In the genomic region with DNA sequence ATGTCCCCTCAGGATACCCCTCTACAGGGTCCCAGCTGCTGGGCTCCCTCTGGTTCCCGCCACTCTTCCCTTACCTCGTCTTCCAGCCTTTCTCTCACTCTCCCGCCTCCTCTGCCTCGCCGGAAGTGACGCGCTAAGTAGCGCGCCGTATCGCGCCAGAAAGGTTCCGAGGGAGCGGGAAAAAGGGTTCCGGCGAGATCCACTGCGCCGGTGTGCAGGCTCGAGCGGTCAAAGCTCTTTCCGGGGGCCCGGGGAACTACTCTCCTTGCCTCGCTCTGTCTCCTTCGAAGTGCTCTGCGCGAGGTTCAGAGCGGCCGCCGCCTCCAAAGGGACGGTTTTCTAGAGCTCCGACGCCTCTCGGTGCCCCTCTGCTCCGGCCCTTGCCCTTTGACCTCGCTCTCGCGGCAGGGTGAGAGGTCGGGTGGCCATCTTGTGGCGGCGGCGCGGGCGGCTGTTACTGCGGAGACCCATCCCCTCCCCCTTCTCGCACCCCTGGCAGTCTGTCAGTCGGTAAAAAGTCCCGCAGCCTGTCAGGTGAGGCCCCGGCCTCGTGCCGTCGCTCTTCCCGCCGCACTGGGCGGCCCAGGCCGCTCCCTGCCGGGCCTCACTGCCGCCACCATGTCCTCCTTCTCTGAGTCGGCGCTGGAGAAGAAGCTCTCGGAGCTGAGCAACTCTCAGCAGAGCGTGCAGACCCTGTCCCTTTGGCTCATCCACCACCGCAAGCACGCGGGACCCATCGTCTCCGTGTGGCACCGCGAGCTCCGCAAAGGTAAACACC, we compare ENCODE assay signal across 8 cellular contexts. TPM values are rescaled to one million over a fixed set of nuclear protein-coding genes. Genes with fewer than 3 reads are reported as not detected.
DNase-seq lines count a peak whose midpoint lies in the region; ATAC-seq and TF ChIP-seq lines count a peak whose summit lies in the region.

A gene with protein sequence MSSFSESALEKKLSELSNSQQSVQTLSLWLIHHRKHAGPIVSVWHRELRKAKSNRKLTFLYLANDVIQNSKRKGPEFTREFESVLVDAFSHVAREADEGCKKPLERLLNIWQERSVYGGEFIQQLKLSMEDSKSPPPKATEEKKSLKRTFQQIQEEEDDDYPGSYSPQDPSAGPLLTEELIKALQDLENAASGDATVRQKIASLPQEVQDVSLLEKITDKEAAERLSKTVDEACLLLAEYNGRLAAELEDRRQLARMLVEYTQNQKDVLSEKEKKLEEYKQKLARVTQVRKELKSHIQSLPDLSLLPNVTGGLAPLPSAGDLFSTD (plus strand): TSS at position 417 of the 778 bp plus-strand sequence. CDS start 202 bp downstream, at position 619.
A gene (minus strand): TSS at position 127 of the 778 bp plus-strand sequence. CDS start 19,640 bp downstream, outside the sequence.

- H3K4me2 ChIP-seq in skeletal muscle satellite cell (ENCODE audit: low read length): peak within 1 kb of the TSS; percentile 81

- peak; percentile 97 for DNase-seq in A673 (ENCODE audit: low spot score)
- peak; percentile 95 for DNase-seq in NCI-H2196 (lab: John Stamatoyannopoulos, UW; ENCODE audit: unreplicated experiment)
- peak; percentile 90 for DNase-seq in WERI-Rb-1
- DNase-seq in breast epithelium (ENCODE audit: low spot score in 2 of 2): peak; percentile 89 to 90

- H3K27me3 ChIP-seq in A673 (replicated peaks; ENCODE audit: insufficient read depth, low read depth, low read length, poor library complexity) (no peaks in the 10 kb centered on the region), WERI-Rb-1 (ENCODE audit: insufficient read depth, low read depth, severe bottlenecking) (no peaks in the 10 kb centered on the region), breast epithelium (no peaks in the 10 kb centered on the region), iPS-18a (ENCODE audit: control insufficient read depth, insufficient read depth, low read length) (no peaks in the 10 kb centered on the region), skeletal muscle satellite cell (ENCODE audit: control insufficient read depth, insufficient read depth, low read length) (no peaks in the 10 kb centered on the region)

- TF ChIP-seq POLR2A in breast epithelium (IDR thresholded peaks at IDR 0.05): peak; percentile 41

- BruUV-seq in A673 (replicated peaks; lab: Mats Ljungman, UMichigan): no TSS peak

- POLR2A ChIA-PET in A673 (lab: Charles Lee; ENCODE audit: low non-redundant PET): interaction anchor here (0.5 kb wide), 1 partner anchor 15 kb away, joined by 6 read pairs; no protein-coding TSS in a partner anchor

- H3K27ac ChIP-seq in A673 (ENCODE audit: low read depth, low read length, poor library complexity, severe bottlenecking) (peak within 1 kb of the TSS; percentile 97), WERI-Rb-1 (peak within 1 kb of the TSS; percentile 99), breast epithelium (peak within 1 kb of the TSS; percentile 95 to 97), iPS-18a (ENCODE audit: low read length) (peak within 1 kb of the TSS; percentile 92)

- CTCF ChIA-PET in A673 (lab: Charles Lee): interaction anchor here (1.4 kb wide), 1 partner anchor 24 kb away, joined by 5 read pairs; no protein-coding TSS in a partner anchor

- H3K4me3 ChIP-seq in A673 (ENCODE audit: low read depth, low read length, poor library complexity, severe bottlenecking) (peak within 1 kb of the TSS; percentile 93), WERI-Rb-1 (ENCODE audit: low read depth, low read length) (peak within 1 kb of the TSS; percentile 100), breast epithelium (peak within 1 kb of the TSS; percentile 91 to 96 (median 91)), iPS-18a (ENCODE audit: low read length) (peak within 1 kb of the TSS; percentile 85), skeletal muscle satellite cell (ENCODE audit: low read length) (peak within 1 kb of the TSS; percentile 95)

- H3K9me3 ChIP-seq in A673 (ENCODE audit: low read depth, low read length, poor library complexity, severe bottlenecking): no peaks in the 10 kb centered on the region
- H3K9me3 ChIP-seq in WERI-Rb-1 (ENCODE audit: severe bottlenecking): no peaks in the 10 kb centered on the region
- no peaks in the 10 kb centered on the region for H3K9me3 ChIP-seq in breast epithelium
- H3K9me3 ChIP-seq in iPS-18a (ENCODE audit: control insufficient read depth, low read depth, low read length): no peaks in the 10 kb centered on the region
- H3K9me3 ChIP-seq in skeletal muscle satellite cell (replicated peaks; ENCODE audit: low read length): no peaks in the 10 kb centered on the region

- intact Hi-C loops in A673 (cut with micrococcal nuclease; ENCODE audit: unreplicated experiment) (no loop called here), breast epithelium (cut with DNase I; ENCODE audit: low total_unique reads) (no loop called here)

- ATAC-seq in GM18861 (IDR thresholded peaks at IDR 0.05; ENCODE audit: unreplicated experiment) (peak; percentile 70), HG03103 (IDR thresholded peaks at IDR 0.05; ENCODE audit: low read depth, unreplicated experiment) (peak; percentile 84)

- H3K36me3 ChIP-seq in A673 (ENCODE audit: insufficient read depth, low read length, poor library complexity, severe bottlenecking): peaks cover 4% of the 10 kb centered on the region
- H3K36me3 ChIP-seq in WERI-Rb-1: peaks cover 49% of the 10 kb centered on the region
- no peaks in the 10 kb centered on the region for H3K36me3 ChIP-seq in breast epithelium
- H3K36me3 ChIP-seq in iPS-18a (ENCODE audit: control insufficient read depth, low read depth, low read length): peaks cover 14% of the 10 kb centered on the region
- peaks cover 15% of the 10 kb centered on the region for H3K36me3 ChIP-seq in skeletal muscle satellite cell (ENCODE audit: insufficient read depth, low read length)

- TF ChIP-seq CTCF in A673 (conservative IDR thresholded peaks at IDR 0.05; ENCODE audit: low read depth, low read length): no peak
- TF ChIP-seq CTCF in WERI-Rb-1 (IDR thresholded peaks at IDR 0.05; ENCODE audit: low read depth, low read length): no peak
- TF ChIP-seq CTCF in breast epithelium (IDR thresholded peaks at IDR 0.05): peak in 1 of 3 donors; percentile 8

- H3K4me1 ChIP-seq in A673 (ENCODE audit: insufficient read depth, low read length, poor library complexity, severe bottlenecking): peaks cover 14% of the 10 kb centered on the region
- H3K4me1 ChIP-seq in breast epithelium: peaks cover 0 to 28% of the 10 kb centered on the region in 2 donors
- H3K4me1 ChIP-seq in iPS-18a (ENCODE audit: control insufficient read depth, low read depth, low read length): peaks cover 16% of the 10 kb centered on the region
- peaks cover 20% of the 10 kb centered on the region for H3K4me1 ChIP-seq in skeletal muscle satellite cell (ENCODE audit: control insufficient read depth, insufficient read depth, low read length)

- H3K9ac ChIP-seq in iPS-18a (ENCODE audit: low read length) (peak within 1 kb of the TSS; percentile 93), skeletal muscle satellite cell (ENCODE audit: low read depth, low read length) (peak within 1 kb of the TSS; percentile 97)

RNA-seq across cellular contexts. Expression of the first gene that starts in this region (rescaled TPM):
- total RNA-seq in A673 (2021) (36.1 and 38.7 TPM in 2 replicates), breast epithelium (10 to 100 TPM; 21.4 to 33.8 (median 31.3) TPM)
- 15.7 and 16.4 TPM in 2 replicates for total RNA-seq in skeletal muscle satellite cell (2012; rRNA removed)

RNA-seq across cellular contexts. Expression of the second gene that starts in this region (rescaled TPM):
- total RNA-seq in A673 (2021) (37.3 and 40.3 TPM in 2 replicates), breast epithelium (10 to 100 TPM; 10.2 to 20.2 (median 16.7) TPM)
- total RNA-seq in skeletal muscle satellite cell (2012; rRNA removed): 17.3 and 22.3 TPM in 2 replicates

Comparison
In these comparisons a context has a peak if more than half of its experiments do, and no peak if none do; other contexts are left out.
1. Peak in every context shown above with its lines: DNase-seq, ATAC-seq, H3K4me3 ChIP-seq and H3K27ac ChIP-seq.